22 cellular contexts compared by ENCODE assay signal in genomic region chr7:34059551-34059840, GRCh38.
DNase-seq lines count a peak whose midpoint lies in the region; TF ChIP-seq lines count a peak whose summit lies in the region.
"Had no signal": no experiment of that assay in that cellular context is flagged by ENCODE, and none has a peak within 500 bp of the region (broad histone marks: within the 10 kb centered on the region; RNA-seq: fewer than 3 reads in every experiment).

No MANE protein-coding gene starts in this region.

- in situ Hi-C loops in transverse colon (cut with MboI; ENCODE audit: low pct_ligation_motif_present in 1 of 4, low pct_unique_long_range_greater_than_20kb in 1 of 4, low sequenced_read_pairs in 3 of 4) (no loop called here), G401 (cut with HindIII; ENCODE audit: low sequenced_read_pairs) (no loop called here)

- no peaks in the 10 kb centered on the region for H3K9me3 Mint-ChIP-seq in HFFc6
- no peaks in the 10 kb centered on the region for H3K9me3 Mint-ChIP-seq in neural crest cell
- H3K9me3 Mint-ChIP-seq: activated naive CD4-positive, alpha-beta T cell treated with anti-CD3 and anti-CD28 coated beads, Interleukin-2, amount 50 U/mL, for 72 hours; activated T-cell treated with anti-CD3 and anti-CD28 coated beads, Interleukin-2, amount 50 U/mL, for 72 hours; memory B cell; stimulated activated naive CD8-positive, alpha-beta T cell treated with anti-CD3 and anti-CD28 coated beads, Interleukin-15, Interleukin-2, amounts not matched to agents 100 ng/mL and 50 ng/mL, for 24 hours; type B pancreatic cell had no signal

- H3K9me3 ChIP-seq in transverse colon: no peaks in the 10 kb centered on the region
- H3K9me3 ChIP-seq: colonic mucosa had no signal

- no peaks in the 10 kb centered on the region for H3K4me1 ChIP-seq in transverse colon
- H3K4me1 ChIP-seq: colonic mucosa had no signal

- H3K4me3 ChIP-seq in transverse colon: no peak overlapping the region
- H3K4me3 ChIP-seq: colonic mucosa had no signal

- no peaks in the 10 kb centered on the region for H3K36me3 ChIP-seq in transverse colon
- H3K36me3 ChIP-seq: colonic mucosa had no signal

- H3K27ac Mint-ChIP-seq in HFFc6 (peak overlapping the region; percentile 94), neural crest cell (ENCODE audit: unreplicated experiment) (peak overlapping the region; percentile 68)
- H3K27ac Mint-ChIP-seq: activated naive CD4-positive, alpha-beta T cell treated with anti-CD3 and anti-CD28 coated beads, Interleukin-2, amount 50 U/mL, for 72 hours; activated T-cell treated with anti-CD3 and anti-CD28 coated beads, Interleukin-2, amount 50 U/mL, for 72 hours; B cell; memory B cell; naive thymus-derived CD8-positive, alpha-beta T cell; stimulated activated naive CD8-positive, alpha-beta T cell treated with anti-CD3 and anti-CD28 coated beads, Interleukin-15, Interleukin-2, amounts not matched to agents 100 ng/mL and 50 ng/mL, for 24 hours; type B pancreatic cell had no signal

- TF ChIP-seq EP300 in transverse colon (IDR thresholded peaks at IDR 0.05; ENCODE audit: low read depth): no peak

- peak; percentile 79 for DNase-seq in DMS 273 treated with DMSO at 0.1 percent for 48 hours (lab: John Stamatoyannopoulos, UW)
- no peak for DNase-seq in HFFc6
- no peak for DNase-seq in caudate nucleus (lab: John Stamatoyannopoulos, UW)
- DNase-seq in neural crest cell (ENCODE audit: low read depth, low spot score): no peak
- DNase-seq in NCI-H774 (lab: John Stamatoyannopoulos, UW): no peak
- no peak for DNase-seq in hepatic stellate cell (ENCODE audit: low spot score)
- no peak for DNase-seq in transverse colon
- no peak for DNase-seq in G401 (ENCODE audit: low spot score)
- DNase-seq: activated CD4-positive, CD25-positive, alpha-beta regulatory T cell treated with anti-CD3 and anti-CD28 coated beads, Interleukin-2, amount 50 U/mL, for 72 hours; activated T-cell treated with anti-CD3 and anti-CD28 coated beads, Interleukin-2, amount 50 U/mL, for 72 hours; colonic mucosa; kidney glomerular epithelial cell; naive thymus-derived CD8-positive, alpha-beta T cell; NCI-H187; SIG-M5; stimulated activated CD4-positive, alpha-beta T cell treated with anti-CD3 and anti-CD28 coated beads, Interleukin-2, amount 100 ng/mL, for 24 hours; T-helper 2 cell had no signal

- H3K27me3 Mint-ChIP-seq in HFFc6 (ENCODE audit: insufficient read depth) (no peaks in the 10 kb centered on the region), neural crest cell (ENCODE audit: low read depth) (no peaks in the 10 kb centered on the region)
- H3K27me3 Mint-ChIP-seq: memory B cell; stimulated activated naive CD8-positive, alpha-beta T cell treated with anti-CD3 and anti-CD28 coated beads, Interleukin-15, Interleukin-2, amounts not matched to agents 100 ng/mL and 50 ng/mL, for 24 hours; type B pancreatic cell had no signal

- TF ChIP-seq CTCF in HFFc6 (IDR thresholded peaks at IDR 0.05): no peak
- no peak for TF ChIP-seq CTCF in neural crest cell (conservative IDR thresholded peaks at IDR 0.05)
- TF ChIP-seq CTCF in transverse colon (IDR thresholded peaks at IDR 0.05): no peak

- peak overlapping the region; percentile 82 for H3K27ac ChIP-seq in caudate nucleus (ENCODE audit: low read depth, low read length)
- no peak overlapping the region for H3K27ac ChIP-seq in transverse colon
- H3K27ac ChIP-seq: colonic mucosa had no signal

- H3K4me3 Mint-ChIP-seq in HFFc6 (peak overlapping the region; percentile 54), neural crest cell (no peak overlapping the region)
- H3K4me3 Mint-ChIP-seq: activated T-cell treated with anti-CD3 and anti-CD28 coated beads, Interleukin-2, amount 50 U/mL, for 72 hours; B cell; memory B cell; naive thymus-derived CD8-positive, alpha-beta T cell; stimulated activated naive CD8-positive, alpha-beta T cell treated with anti-CD3 and anti-CD28 coated beads, Interleukin-15, Interleukin-2, amounts not matched to agents 100 ng/mL and 50 ng/mL, for 24 hours had no signal

- no peaks in the 10 kb centered on the region for H3K27me3 ChIP-seq in transverse colon
- H3K27me3 ChIP-seq: colonic mucosa had no signal

- H3K36me3 Mint-ChIP-seq in HFFc6 (ENCODE audit: low read depth) (peaks cover 34% of the 10 kb centered on the region), neural crest cell (ENCODE audit: low read depth) (no peaks in the 10 kb centered on the region)
- H3K36me3 Mint-ChIP-seq: activated naive CD4-positive, alpha-beta T cell treated with anti-CD3 and anti-CD28 coated beads, Interleukin-2, amount 50 U/mL, for 72 hours; memory B cell; naive thymus-derived CD8-positive, alpha-beta T cell; type B pancreatic cell had no signal

- 43 to 68% methylated on average over 1 to 2 of the region's 2 CpGs for WGBS in transverse colon (ENCODE audit: low coverage in 1 of 2), 2 donors

- intact Hi-C loops in transverse colon (cut with DNase I; ENCODE audit: low total_unique reads): no loop called here

- H3K4me1 Mint-ChIP-seq in HFFc6 (ENCODE audit: low read depth) (peaks cover 70% of the 10 kb centered on the region), neural crest cell (peaks cover 18% of the 10 kb centered on the region)
- H3K4me1 Mint-ChIP-seq: B cell; memory B cell; naive thymus-derived CD8-positive, alpha-beta T cell had no signal

- no peak for TF ChIP-seq POLR2A in transverse colon (IDR thresholded peaks at IDR 0.05)
